In genomic region chr1:180217021-180217420, GRCh38 we compare ENCODE assay signal across 21 cellular contexts.
"Had no signal": no experiment of that assay in that cellular context is flagged by ENCODE, and none has a peak within 500 bp of the region (broad histone marks: within the 10 kb centered on the region; RNA-seq: fewer than 3 reads in every experiment).

No MANE protein-coding gene starts in this region.

- ATAC-seq: K562, SK-N-SH treated with all-trans-retinoic acid at 6 μM for 48 hours had no signal

- H3K27me3 ChIP-seq: SJCRH30 had no signal

- H3K4me2 ChIP-seq: KMS-11 had no signal

- H3K36me3 ChIP-seq: SJCRH30 had no signal

- H3K27ac ChIP-seq: HL-60, KMS-11, RWPE1, SJCRH30 had no signal

- DNase-seq: Kasumi-1, MM.1S, NCI-H1092 treated with DMSO at 0.1 percent for 48 hours, NCI-H1436, NCI-H187, NCI-H2029, NCI-H2081 treated with DMSO at 0.1 percent for 48 hours, NCI-H2171, NCI-H226, NCI-H446, NCI-H510A, NCI-H524 treated with DMSO at 0.1 percent for 48 hours, NCI-H69, NCI-H774, SHP77 treated with DMSO at 0.1 percent for 48 hours, SJCRH30 had no signal

- H3K9ac ChIP-seq: KMS-11 had no signal

- H3K4me1 ChIP-seq: SJCRH30 had no signal

- H3K9me3 ChIP-seq: SJCRH30 had no signal

- H3K4me3 ChIP-seq: K562, SJCRH30 had no signal
